ENCODE assay signal across 8 cellular contexts in genomic region chr15:67542462-67543347, GRCh38. TPM values are rescaled to one million over a fixed set of nuclear protein-coding genes. Genes with fewer than 3 reads are reported as not detected.
DNase-seq lines count a peak whose midpoint lies in the region; ATAC-seq and TF ChIP-seq lines count a peak whose summit lies in the region.

Gene MAP2K5 (plus strand): TSS chr15:67542703. CDS start chr15:67543336, 633 bp downstream.

- H3K9me3 Mint-ChIP-seq in activated CD4-positive, alpha-beta memory T cell treated with anti-CD3 and anti-CD28 coated beads for 36 hours, result no peaks in the 10 kb centered on the region

- H3K4me1 ChIP-seq in duodenal mucosa (ENCODE audit: control insufficient read depth in 1 of 2, insufficient read depth in 2 of 2, low read length in 2 of 2), result peaks cover 24 to 28% of the 10 kb centered on the region in 2 donors
- H3K4me1 ChIP-seq in lung (ENCODE audit: control insufficient read depth in 2 of 2, insufficient read depth in 2 of 2, low read length in 2 of 2), result peaks cover 2 to 5% of the 10 kb centered on the region in 2 donors

- H3K4me3 Mint-ChIP-seq in activated CD4-positive, alpha-beta memory T cell treated with anti-CD3 and anti-CD28 coated beads for 36 hours, result peak within 1 kb of the TSS; percentile 93

- H3K4me3 ChIP-seq in duodenal mucosa (ENCODE audit: low read depth in 1 of 2, low read length in 2 of 2), result peak within 1 kb of the TSS; percentile 73 to 98
- H3K4me3 ChIP-seq in lung, result peak within 1 kb of the TSS; percentile 68

- 1% methylated on average over 86 to 88 of the region's 88 CpGs for WGBS in lung, 2 donors

- peak; percentile 74 for DNase-seq in NCI-H748 (lab: John Stamatoyannopoulos, UW; ENCODE audit: unreplicated experiment)
- peak; percentile 86 for DNase-seq in activated CD4-positive, alpha-beta memory T cell treated with anti-CD3 and anti-CD28 coated beads for 36 hours
- peak; percentile 87 for DNase-seq in lung (ENCODE audit: low spot score)
- DNase-seq in stimulated activated CD4-positive, alpha-beta T cell treated with anti-CD3 and anti-CD28 coated beads, TNF-alpha, amount 100 ng/mL, for 1 hour (ENCODE audit: low read depth in 3 of 3, low spot score in 1 of 3), result peak; percentile 28 to 77 (median 65)
- DNase-seq in GM19240 (ENCODE audit: insufficient read length, low spot score), result no peak

- peak within 1 kb of the TSS; percentile 93 for H3K27ac Mint-ChIP-seq in activated CD4-positive, alpha-beta memory T cell treated with anti-CD3 and anti-CD28 coated beads for 36 hours

- no peak for TF ChIP-seq CTCF in lung (IDR thresholded peaks at IDR 0.05; ENCODE audit: control extremely low read depth, extremely low read depth)

- H3K9me3 ChIP-seq in duodenal mucosa (ENCODE audit: control insufficient read depth in 1 of 2, low read length in 2 of 2), result no peaks in the 10 kb centered on the region
- H3K9me3 ChIP-seq in lung (ENCODE audit: control insufficient read depth in 2 of 2, insufficient read depth in 1 of 2, low read length in 1 of 2), result no peaks in the 10 kb centered on the region

- H3K27me3 Mint-ChIP-seq in activated CD4-positive, alpha-beta memory T cell treated with anti-CD3 and anti-CD28 coated beads for 36 hours, result no peaks in the 10 kb centered on the region

- H3K27me3 ChIP-seq in duodenal mucosa (ENCODE audit: control insufficient read depth in 1 of 2, insufficient read depth in 2 of 2, low read length in 2 of 2) (no peaks in the 10 kb centered on the region), lung (ENCODE audit: control insufficient read depth, insufficient read depth) (no peaks in the 10 kb centered on the region)

- ATAC-seq in HG03108 (IDR thresholded peaks at IDR 0.05; ENCODE audit: unreplicated experiment) (peak; percentile 48), lung (ENCODE audit: insufficient read depth, low FRiP score) (peak; percentile 94)

- peak within 1 kb of the TSS; percentile 95 to 96 for H3K9ac ChIP-seq in duodenal mucosa (ENCODE audit: low read depth in 1 of 2, low read length in 2 of 2)

- H3K4me1 Mint-ChIP-seq in activated CD4-positive, alpha-beta memory T cell treated with anti-CD3 and anti-CD28 coated beads for 36 hours (ENCODE audit: low read depth), result peaks cover 43% of the 10 kb centered on the region

- intact Hi-C loops in activated CD4-positive, alpha-beta memory T cell treated with anti-CD3 and anti-CD28 coated beads for 36 hours (cut with micrococcal nuclease), result loop anchor here (5.0 kb wide), 1 partner anchor 300 kb away; the partner anchor contains the start of gene RNU6-1

- peak; percentile 72 for TF ChIP-seq POLR2A in GM10847 (IDR thresholded peaks at IDR 0.05; ENCODE audit: extremely low read depth, insufficient read length)

- POLR2A ChIA-PET in activated CD4-positive, alpha-beta memory T cell treated with anti-CD3 and anti-CD28 coated beads for 36 hours (lab: Charles Lee), result interaction anchor here (0.6 to 2.9 kb wide), 6 partner anchors 12 to 403 kb away, joined by 3 to 20 read pairs (median 3); partner anchors contain the start of gene C15orf61

- peak within 1 kb of the TSS; percentile 81 for H3K27ac ChIP-seq in duodenal mucosa (ENCODE audit: low read depth, low read length)
- peak within 1 kb of the TSS; percentile 78 to 95 for H3K27ac ChIP-seq in lung (ENCODE audit: low read depth in 1 of 2, low read length in 1 of 2)

- no peaks in the 10 kb centered on the region for H3K36me3 Mint-ChIP-seq in activated CD4-positive, alpha-beta memory T cell treated with anti-CD3 and anti-CD28 coated beads for 36 hours

- CTCF ChIA-PET in activated CD4-positive, alpha-beta memory T cell treated with anti-CD3 and anti-CD28 coated beads for 36 hours (lab: Charles Lee), result interaction anchor here (0.9 kb wide), 1 partner anchor 298 kb away, joined by 4 read pairs; no protein-coding TSS in a partner anchor

- H3K36me3 ChIP-seq in duodenal mucosa (ENCODE audit: control insufficient read depth in 1 of 2, insufficient read depth in 2 of 2, low read length in 2 of 2) (peaks cover 7 to 8% of the 10 kb centered on the region in 2 donors), lung (ENCODE audit: control insufficient read depth in 2 of 2, insufficient read depth in 2 of 2, low read length in 2 of 2) (peaks cover 0 to 3% of the 10 kb centered on the region in 2 donors)

RNA-seq across cellular contexts. Expression of gene MAP2K5, which starts in this region (rescaled TPM):
- 10 to 100 TPM; 16.5 to 17.4 TPM for total RNA-seq in activated CD4-positive, alpha-beta memory T cell treated with anti-CD3 and anti-CD28 coated beads for 36 hours
- 10 to 100 TPM; 17.2 to 19.1 TPM for total RNA-seq in lung
- 1 to 10 TPM; 6.3 to 7.6 TPM for polyA plus RNA-seq in lung
